In genomic region chr7:23295401-23295697, GRCh38 we compare ENCODE assay signal across 2 cellular contexts.
TF ChIP-seq lines count a peak whose summit lies in the region.

No MANE protein-coding gene starts in this region.

TF ChIP-seq in HepG2, 621 proteins besides CTCF, POLR2A, EP300 and RAD21:
- TF ChIP-seq SOX13 (IDR thresholded peaks at IDR 0.05) (no peak), SOX13 (CRISPR knock-in tag; conservative IDR thresholded peaks at IDR 0.05 in 1 of 2, IDR thresholded peaks at IDR 0.05 in 1 of 2) (0 out of 4 replicates have a peak, but pooled peaks of 1 of the 2 experiments have one; percentile 2), U2AF1 (optimal IDR thresholded peaks at IDR 0.05; ENCODE audit: low read depth, low read length) (no peak), ZNF691 (CRISPR knock-in tag; IDR thresholded peaks at IDR 0.05; ENCODE audit: borderline replicate concordance, low read depth) (no peak), SMAD3 (CRISPR knock-in tag; IDR thresholded peaks at IDR 0.05) (0 out of 2 replicates have a peak, but pooled peaks have one; percentile 11), FOSL2 (CRISPR knock-in tag; IDR thresholded peaks at IDR 0.05) (no peak), RARG (CRISPR knock-in tag; IDR thresholded peaks at IDR 0.05; ENCODE audit: low read depth) (no peak), HINFP (CRISPR knock-in tag; IDR thresholded peaks at IDR 0.05; ENCODE audit: low read depth) (0 out of 2 replicates have a peak, but pooled peaks have one; percentile 0), ZNF841 (CRISPR knock-in tag; IDR thresholded peaks at IDR 0.05; ENCODE audit: borderline replicate concordance) (no peak), ELF1 (CRISPR knock-in tag; IDR thresholded peaks at IDR 0.05) (0 out of 2 replicates have a peak, but pooled peaks have one; percentile 18), ZNF232 (CRISPR knock-in tag; IDR thresholded peaks at IDR 0.05; ENCODE audit: borderline replicate concordance) (no peak), ERF (CRISPR knock-in tag; IDR thresholded peaks at IDR 0.05) (peak; percentile 40; the same call in 1 of the 2 replicates), SNAPC4 (CRISPR knock-in tag; IDR thresholded peaks at IDR 0.05) (0 out of 2 replicates have a peak, but pooled peaks have one; percentile 27), ZNF224 (CRISPR knock-in tag; IDR thresholded peaks at IDR 0.05) (0 out of 2 replicates have a peak, but pooled peaks have one; percentile 27)

TF ChIP-seq in K562, 482 proteins besides CTCF, POLR2A, EP300 and RAD21:
- no peak for TF ChIP-seq CHD7 (IDR thresholded peaks at IDR 0.05; ENCODE audit: low read depth, low read length)
- TF ChIP-seq REST (CRISPR knock-in tag; IDR thresholded peaks at IDR 0.05; ENCODE audit: low read depth): no peak
- TF ChIP-seq RBBP5 (IDR thresholded peaks at IDR 0.05; ENCODE audit: borderline replicate concordance, insufficient read depth, low read length, poor library complexity, severe bottlenecking): no peak
- peak; percentile 65 for TF ChIP-seq CEBPB (tag; IDR thresholded peaks at IDR 0.05)
- no peak for TF ChIP-seq HDAC8 (tag; IDR thresholded peaks at IDR 0.05)
- TF ChIP-seq ZFP91 (CRISPR knock-in tag; IDR thresholded peaks at IDR 0.05): no peak
- no peak for TF ChIP-seq POLR2B (IDR thresholded peaks at IDR 0.05; ENCODE audit: low read depth, partially characterized antibody)
- TF ChIP-seq MCM5 (IDR thresholded peaks at IDR 0.05; ENCODE audit: low read depth): no peak
TF ChIP-seq in K562: peak in this region for 1.
